ENCODE assay signal across 8 cellular contexts in the genomic region with DNA sequence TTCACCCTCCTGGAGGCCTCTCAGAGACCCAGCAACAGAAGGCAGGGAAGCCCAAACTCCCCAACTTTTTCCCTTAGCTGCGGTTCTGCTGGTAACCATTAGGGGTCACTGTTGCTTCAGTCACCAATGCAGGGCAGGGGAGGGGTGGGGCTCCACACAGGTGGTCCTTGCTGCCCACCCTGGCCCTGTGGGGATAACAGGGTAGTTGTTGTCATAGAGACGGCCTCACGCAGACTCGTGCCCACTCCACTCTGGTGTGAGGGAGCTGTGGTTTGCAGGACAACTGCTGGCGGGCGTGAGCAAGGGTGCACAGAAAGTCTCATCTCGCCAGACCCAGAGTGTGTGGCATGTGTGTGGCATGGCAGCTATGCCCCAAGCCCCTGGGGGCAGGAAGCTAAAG. TPM values are rescaled to one million over a fixed set of nuclear protein-coding genes. Genes with fewer than 3 reads are reported as not detected.
DNase-seq lines count a peak whose midpoint lies in the region; ATAC-seq, FAIRE-seq and TF ChIP-seq lines count a peak whose summit lies in the region.

No MANE protein-coding gene starts in this region.

- H3K27me3 ChIP-seq in OCI-LY3 (ENCODE audit: low read depth, low read length) = no peaks in the 10 kb centered on the region
- H3K27me3 ChIP-seq in ascending aorta = no peaks in the 10 kb centered on the region
- peaks cover 55% of the 10 kb centered on the region for H3K27me3 ChIP-seq in keratinocyte (ENCODE audit: control insufficient read depth, extremely low read depth, insufficient read depth, low read length)
- peaks cover 85% of the 10 kb centered on the region for H3K27me3 ChIP-seq in suprapubic skin

- peak overlapping the region; percentile 44 for H3K4me3 ChIP-seq in OCI-LY3 (ENCODE audit: low read length)
- H3K4me3 ChIP-seq in ascending aorta = no peak overlapping the region
- H3K4me3 ChIP-seq in keratinocyte (ENCODE audit: control insufficient read depth in 2 of 3, extremely low read depth in 1 of 3, insufficient read depth in 2 of 3, low read depth in 1 of 3, low read length in 3 of 3) = no peak overlapping the region
- H3K4me3 ChIP-seq in suprapubic skin = no peak overlapping the region

- dilution Hi-C loops in keratinocyte (cut with MboI; ENCODE audit: extremely low pct_ligation_motif_present, low sequenced_read_pairs) = no loop called here

- H3K4me1 ChIP-seq in OCI-LY3 (ENCODE audit: low read length) (peaks cover 59% of the 10 kb centered on the region), ascending aorta (no peaks in the 10 kb centered on the region), keratinocyte (ENCODE audit: control insufficient read depth, extremely low read depth, insufficient read depth, low read length) (no peaks in the 10 kb centered on the region), suprapubic skin (no peaks in the 10 kb centered on the region)

- peaks cover 24% of the 10 kb centered on the region for H3K27me3 Mint-ChIP-seq in activated CD4-positive, alpha-beta T cell treated with anti-CD3 and anti-CD28 coated beads for 36 hours

- H3K79me2 ChIP-seq in OCI-LY3 (ENCODE audit: low read length) = no peaks in the 10 kb centered on the region
- no peaks in the 10 kb centered on the region for H3K79me2 ChIP-seq in keratinocyte (ENCODE audit: control insufficient read depth, insufficient read depth, low read length)

- no peak for TF ChIP-seq POLR2A in suprapubic skin (IDR thresholded peaks at IDR 0.05)

- H4K20me1 ChIP-seq in OCI-LY3 (ENCODE audit: insufficient read depth, low read length) (no peaks in the 10 kb centered on the region), keratinocyte (ENCODE audit: control insufficient read depth, extremely low read depth, insufficient read depth, low read length) (peaks cover 2% of the 10 kb centered on the region)

- no peak for TF ChIP-seq EP300 in suprapubic skin (IDR thresholded peaks at IDR 0.05)

- 0% methylated on average over 1 of the region's 7 CpGs for WGBS in suprapubic skin

- peaks cover 33% of the 10 kb centered on the region for H3K4me1 Mint-ChIP-seq in activated CD4-positive, alpha-beta T cell treated with anti-CD3 and anti-CD28 coated beads for 36 hours

- no peak overlapping the region for H3K4me3 Mint-ChIP-seq in activated CD4-positive, alpha-beta T cell treated with anti-CD3 and anti-CD28 coated beads for 36 hours

- intact Hi-C loops in activated CD4-positive, alpha-beta T cell treated with anti-CD3 and anti-CD28 coated beads for 36 hours (cut with DNase I, micrococcal nuclease) = loop anchor here (1.0 to 2.0 kb wide), 6 partner anchors 21 to 88 kb away; a partner anchor contains a TSS
- intact Hi-C loops in ascending aorta (cut with DNase I) = no loop called here

- CTCF ChIA-PET in activated CD4-positive, alpha-beta T cell treated with anti-CD3 and anti-CD28 coated beads for 36 hours (lab: Charles Lee) = interaction anchor here (0.6 to 7.1 kb wide), 29 partner anchors 8 to 340 kb away, joined by 3 to 84 read pairs (median 5); a partner anchor contains a TSS

- no peak overlapping the region for H2AFZ ChIP-seq in OCI-LY3 (ENCODE audit: low read depth, low read length)
- H2AFZ ChIP-seq in keratinocyte (ENCODE audit: control insufficient read depth, low read length) = no peak overlapping the region

- POLR2A ChIA-PET in activated CD4-positive, alpha-beta T cell treated with anti-CD3 and anti-CD28 coated beads for 36 hours (lab: Charles Lee) = no interaction called here

- no peaks in the 10 kb centered on the region for H3K36me3 ChIP-seq in OCI-LY3 (replicated peaks; ENCODE audit: low read depth, low read length)
- H3K36me3 ChIP-seq in ascending aorta = no peaks in the 10 kb centered on the region
- H3K36me3 ChIP-seq in keratinocyte (ENCODE audit: control insufficient read depth in 2 of 2, extremely low read depth in 1 of 2, insufficient read depth in 2 of 2, low read length in 2 of 2) = no peaks in the 10 kb centered on the region
- no peaks in the 10 kb centered on the region for H3K36me3 ChIP-seq in suprapubic skin

- peak overlapping the region; percentile 66 for H3K4me2 ChIP-seq in OCI-LY3 (ENCODE audit: low read length)
- H3K4me2 ChIP-seq in keratinocyte (ENCODE audit: control insufficient read depth, extremely low read depth, insufficient read depth, low read depth, low read length) = no peak overlapping the region

- H3K27ac Mint-ChIP-seq in activated CD4-positive, alpha-beta T cell treated with anti-CD3 and anti-CD28 coated beads for 36 hours = no peak overlapping the region

- H3K9me1 ChIP-seq in keratinocyte (ENCODE audit: control insufficient read depth, extremely low read depth, insufficient read depth, low read length) = no peaks in the 10 kb centered on the region

- H3K9me3 ChIP-seq in OCI-LY3 (ENCODE audit: insufficient read depth, low read length) = no peaks in the 10 kb centered on the region
- H3K9me3 ChIP-seq in ascending aorta = no peaks in the 10 kb centered on the region
- H3K9me3 ChIP-seq in keratinocyte (ENCODE audit: control insufficient read depth, low read depth, low read length) = no peaks in the 10 kb centered on the region
- H3K9me3 ChIP-seq in suprapubic skin = no peaks in the 10 kb centered on the region

- TF ChIP-seq CTCF in OCI-LY3 (IDR thresholded peaks at IDR 0.05; ENCODE audit: low read depth, low read length) (peak; percentile 97), ascending aorta (IDR thresholded peaks at IDR 0.05) (peak; percentile 60 to 82 (median 71)), keratinocyte (optimal IDR thresholded peaks at IDR 0.05 in 1 of 3, IDR thresholded peaks at IDR 0.05 in 1 of 3, conservative IDR thresholded peaks at IDR 0.05 in 1 of 3; ENCODE audit: extremely low read depth in 1 of 3, insufficient read depth in 2 of 3, low read length in 3 of 3) (peak; percentile 86 to 92 (median 87)), suprapubic skin (IDR thresholded peaks at IDR 0.05) (peak; percentile 37 to 86)

- no peaks in the 10 kb centered on the region for H3K9me3 Mint-ChIP-seq in activated CD4-positive, alpha-beta T cell treated with anti-CD3 and anti-CD28 coated beads for 36 hours (ENCODE audit: low read depth)

- H3K27ac ChIP-seq in OCI-LY3 (ENCODE audit: low read length) (no peak overlapping the region), ascending aorta (no peak overlapping the region), keratinocyte (ENCODE audit: control insufficient read depth, insufficient read depth, low read length) (no peak overlapping the region), suprapubic skin (no peak overlapping the region)

- ATAC-seq in activated CD4-positive, alpha-beta T cell treated with anti-CD3 and anti-CD28 coated beads for 36 hours = peak; percentile 49
- no peak for ATAC-seq in HG03442 (IDR thresholded peaks at IDR 0.05; ENCODE audit: unreplicated experiment)

- no peak overlapping the region for H3K9ac ChIP-seq in OCI-LY3 (ENCODE audit: low read length)
- H3K9ac ChIP-seq in keratinocyte (ENCODE audit: control insufficient read depth, extremely low read depth, insufficient read depth, low read length) = no peak overlapping the region

- peak; percentile 17 for FAIRE-seq in keratinocyte (lab: Jason Lieb, UNC)

- peak; percentile 63 for DNase-seq in activated CD4-positive, alpha-beta T cell treated with anti-CD3 and anti-CD28 coated beads for 36 hours
- no peak for DNase-seq in activated CD4-positive, alpha-beta T cell treated with anti-CD3 and anti-CD28 coated beads for 1 hour
- no peak for DNase-seq in ascending aorta (ENCODE audit: low spot score in 2 of 2)
- no peak for DNase-seq in keratinocyte (ENCODE audit: low read depth, low spot score)
- no peak for DNase-seq in suprapubic skin (ENCODE audit: low spot score in 2 of 2)
- DNase-seq in HuH-7.5 (ENCODE audit: low spot score) = no peak

- no peaks in the 10 kb centered on the region for H3K36me3 Mint-ChIP-seq in activated CD4-positive, alpha-beta T cell treated with anti-CD3 and anti-CD28 coated beads for 36 hours (ENCODE audit: low read depth)

RNA-seq across cellular contexts. Expression of a gene that starts 19.9 kb away (rescaled TPM):
- under 1 TPM; 0.14 to 0.18 TPM for total RNA-seq in activated CD4-positive, alpha-beta T cell treated with anti-CD3 and anti-CD28 coated beads for 36 hours
- total RNA-seq in ascending aorta = 2.9 TPM
- not detected in 3 replicates for polyA plus RNA-seq in keratinocyte
- polyA plus RNA-seq in keratinocyte (2011; ENCODE audit: low read depth) = not detected
- not detected in 2 replicates for polyA plus RNA-seq in keratinocyte (2011; cell fraction: cytosol; rRNA removed)
- polyA plus RNA-seq in keratinocyte (2011; cell fraction: nucleus; rRNA removed) = not detected in 2 replicates
- not detected in 2 replicates for polyA plus RNA-seq in keratinocyte (2012; ENCODE audit: low replicate concordance)
- polyA minus RNA-seq in keratinocyte = not detected in 3 replicates
- not detected for polyA minus RNA-seq in keratinocyte (2011; cell fraction: cytosol; rRNA and poly(A)+ RNA removed)
- not detected in 2 replicates for polyA minus RNA-seq in keratinocyte (2011; cell fraction: nucleus; rRNA and poly(A)+ RNA removed)
- not detected for total RNA-seq in suprapubic skin

RNA-seq across cellular contexts. Expression of a gene that starts 21.7 kb away (rescaled TPM):
- total RNA-seq in activated CD4-positive, alpha-beta T cell treated with anti-CD3 and anti-CD28 coated beads for 36 hours = 1 to 10 TPM; 4.4 to 6.1 TPM
- not detected for total RNA-seq in ascending aorta
- 0.03 to 0.06 TPM (median 0.05 TPM) in 3 replicates for polyA plus RNA-seq in keratinocyte
- polyA plus RNA-seq in keratinocyte (2011; ENCODE audit: low read depth) = not detected
- not detected in 2 replicates for polyA plus RNA-seq in keratinocyte (2011; cell fraction: cytosol; rRNA removed)
- 0.07 TPM in 1 of 2 replicates, not detected in the other for polyA plus RNA-seq in keratinocyte (2011; cell fraction: nucleus; rRNA removed)
- polyA plus RNA-seq in keratinocyte (2012; ENCODE audit: low replicate concordance) = not detected in 2 replicates
- not detected in 3 replicates for polyA minus RNA-seq in keratinocyte
- polyA minus RNA-seq in keratinocyte (2011; cell fraction: cytosol; rRNA and poly(A)+ RNA removed) = not detected
- polyA minus RNA-seq in keratinocyte (2011; cell fraction: nucleus; rRNA and poly(A)+ RNA removed) = not detected in 2 replicates
- under 1 TPM in 1 of 4 donors, not detected in 3; 0.32 TPM for total RNA-seq in suprapubic skin

RNA-seq across cellular contexts. Expression of a gene that starts 22.3 kb away (rescaled TPM):
- 100 to 1,000 TPM; 189 to 211 TPM for total RNA-seq in activated CD4-positive, alpha-beta T cell treated with anti-CD3 and anti-CD28 coated beads for 36 hours
- not detected for total RNA-seq in ascending aorta
- polyA plus RNA-seq in keratinocyte = 1.9 to 4.5 TPM (median 2.5 TPM) in 3 replicates
- 0.25 TPM for polyA plus RNA-seq in keratinocyte (2011; ENCODE audit: low read depth)
- polyA plus RNA-seq in keratinocyte (2011; cell fraction: cytosol; rRNA removed) = 1.8 and 4.2 TPM in 2 replicates
- polyA plus RNA-seq in keratinocyte (2011; cell fraction: nucleus; rRNA removed) = 2.9 and 4.9 TPM in 2 replicates
- 2.1 and 6.8 TPM in 2 replicates for polyA plus RNA-seq in keratinocyte (2012; ENCODE audit: low replicate concordance)
- polyA minus RNA-seq in keratinocyte = 0.83 to 4.2 TPM (median 0.89 TPM) in 3 replicates
- polyA minus RNA-seq in keratinocyte (2011; cell fraction: cytosol; rRNA and poly(A)+ RNA removed) = 5.2 TPM
- 4.2 and 4.4 TPM in 2 replicates for polyA minus RNA-seq in keratinocyte (2011; cell fraction: nucleus; rRNA and poly(A)+ RNA removed)
- total RNA-seq in suprapubic skin = under 1 TPM in 2 of 4 donors, not detected in 2; 0.29 to 0.48 TPM

RNA-seq across cellular contexts. Expression of a gene that starts 54.5 kb away (rescaled TPM):
- not detected for total RNA-seq in activated CD4-positive, alpha-beta T cell treated with anti-CD3 and anti-CD28 coated beads for 36 hours
- total RNA-seq in ascending aorta (39.8 TPM), suprapubic skin (1 to 10 TPM; 2.4 to 5.7 (median 3.8) TPM)
- 4.0 to 4.8 TPM (median 4.2 TPM) in 3 replicates for polyA plus RNA-seq in keratinocyte
- polyA plus RNA-seq in keratinocyte (2011; ENCODE audit: low read depth) = 2.2 TPM
- polyA plus RNA-seq in keratinocyte (2011; cell fraction: cytosol; rRNA removed) = 1.6 and 1.7 TPM in 2 replicates
- 17.9 and 18.0 TPM in 2 replicates for polyA plus RNA-seq in keratinocyte (2011; cell fraction: nucleus; rRNA removed)
- polyA plus RNA-seq in keratinocyte (2012; ENCODE audit: low replicate concordance) = 1.1 and 2.6 TPM in 2 replicates
- 1.7 to 8.4 TPM (median 1.8 TPM) in 3 replicates for polyA minus RNA-seq in keratinocyte
- not detected for polyA minus RNA-seq in keratinocyte (2011; cell fraction: cytosol; rRNA and poly(A)+ RNA removed)
- polyA minus RNA-seq in keratinocyte (2011; cell fraction: nucleus; rRNA and poly(A)+ RNA removed) = 4.1 and 4.8 TPM in 2 replicates

Comparison
In these comparisons a context has a peak if more than half of its experiments do, and no peak if none do; other contexts are left out.
1. RNA of a gene that starts 22.3 kb away (total RNA-seq): 189 to 211 TPM in activated CD4-positive, alpha-beta T cell treated with anti-CD3 and anti-CD28 coated beads for 36 hours; 0.29 to 0.48 TPM in suprapubic skin and not detected in ascending aorta (single experiment); every median in the first group is over 100 times any median in the second.
2. Peak in every context shown above with its lines, with median percentiles within 50 percentile points of each other: CTCF ChIP-seq.